In the genomic region with DNA sequence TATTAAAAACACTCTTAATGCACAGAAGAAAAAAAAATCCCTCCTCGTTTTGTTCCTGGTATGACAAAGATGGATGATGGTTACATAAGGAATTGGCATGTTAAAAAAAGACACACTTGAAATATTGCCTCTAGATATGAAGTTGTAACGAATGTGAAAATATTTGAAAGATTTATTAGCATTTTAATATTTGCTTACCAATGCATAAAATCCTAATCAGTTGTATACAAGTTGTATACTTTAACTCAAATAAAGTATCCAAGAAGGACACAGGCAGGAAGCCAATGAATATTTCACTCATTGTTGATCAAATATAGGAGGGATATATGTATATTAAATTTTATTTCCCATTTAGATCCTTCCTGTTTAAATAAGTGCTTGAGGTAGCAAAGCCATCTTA, we compare ENCODE assay signal across 8 cellular contexts.
"Had no signal": no experiment of that assay in that cellular context is flagged by ENCODE, and none has a peak within 500 bp of the region (broad histone marks: within the 10 kb centered on the region; RNA-seq: fewer than 3 reads in every experiment).

No MANE protein-coding gene starts in this region.

- ATAC-seq: HCT116 had no signal

- DNase-seq: GM23248, GOT3, HFFc6, KBM-7 had no signal

- H3K36me3 ChIP-seq: HAP-1 had no signal

- H3K9ac ChIP-seq: GM23248, KMS-11 had no signal

- H3K27ac ChIP-seq: GM23248, KMS-11 had no signal

- H3K9me3 ChIP-seq: HAP-1 had no signal

- H3K4me1 ChIP-seq: HAP-1 had no signal

- H3K4me3 ChIP-seq: GM23248, HAP-1 had no signal

- H3K4me2 ChIP-seq: KMS-11 had no signal

- FAIRE-seq: HTR-8/SVneo had no signal

- H2AFZ ChIP-seq: GM23248 had no signal
